Comparison of ENCODE assay signal across 1 cellular context in genomic region chrX:47247206-47247998, GRCh38.
A peak's percentile ranks its signal among the peaks of the same experiment; 100 is the strongest.
TF ChIP-seq lines count a peak whose summit lies in the region.

No MANE protein-coding gene starts in this region.

TF ChIP-seq in GM12878, 131 proteins besides CTCF, POLR2A, EP300 and RAD21:
- TF ChIP-seq RUNX3 (IDR thresholded peaks at IDR 0.05; ENCODE audit: low read length) (peak; percentile 24; the same call in 1 of the 2 replicates), GABPA (IDR thresholded peaks at IDR 0.05; ENCODE audit: low read depth) (no peak)
